Comparison of ENCODE assay signal across 11 cellular contexts in the genomic region with DNA sequence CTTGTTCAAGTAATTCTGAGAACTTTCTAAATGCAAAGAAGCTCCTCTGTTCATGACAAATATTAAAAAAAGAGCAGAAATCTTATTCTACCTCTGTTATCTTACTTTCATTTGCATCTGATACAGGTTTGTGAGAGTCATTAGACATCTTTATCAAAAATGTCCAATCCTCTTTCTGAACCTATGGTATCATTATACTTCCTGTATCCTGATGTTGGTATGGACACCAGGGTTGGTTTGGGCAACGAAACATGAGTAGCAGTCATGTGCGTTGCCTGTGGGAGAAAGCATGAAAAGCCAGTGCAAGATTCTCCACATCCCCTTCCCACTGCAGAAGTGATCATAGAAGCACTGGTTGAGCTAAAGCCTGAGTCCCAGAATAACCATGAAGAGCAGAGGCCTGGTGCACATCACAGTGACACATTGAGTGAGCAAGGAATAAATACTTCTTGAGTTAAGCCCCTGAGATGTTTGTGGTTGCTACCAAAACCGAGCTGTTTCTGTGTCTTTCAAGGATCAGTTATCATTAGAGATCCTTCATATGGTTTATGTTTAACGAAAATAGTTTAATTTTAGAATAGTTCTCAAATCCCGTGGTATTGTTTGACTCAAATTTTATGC.
A peak's percentile ranks its signal among the peaks of the same experiment; 100 is the strongest.
DNase-seq lines count a peak whose midpoint lies in the region; ATAC-seq, FAIRE-seq and TF ChIP-seq lines count a peak whose summit lies in the region.
"Had no signal": no experiment of that assay in that cellular context is flagged by ENCODE, and none has a peak within 500 bp of the region (broad histone marks: within the 10 kb centered on the region; RNA-seq: fewer than 3 reads in every experiment).

No MANE protein-coding gene starts in this region.

- no peak overlapping the region for H3K27ac ChIP-seq in left ventricle myocardium inferior (replicated peaks)
- no peak overlapping the region for H3K27ac ChIP-seq in GM23248
- H3K27ac ChIP-seq: upper lobe of left lung had no signal

- no peaks in the 10 kb centered on the region for H3F3A ChIP-seq in GM23248 (ENCODE audit: insufficient read depth)

- H3K9me3 Mint-ChIP-seq in IgD-negative memory B cell, result no peaks in the 10 kb centered on the region
- H3K9me3 Mint-ChIP-seq in Caco-2 (ENCODE audit: unreplicated experiment), result peaks cover 10% of the 10 kb centered on the region

- H3K9me2 ChIP-seq in GM23248 (ENCODE audit: insufficient read depth), result no peaks in the 10 kb centered on the region

- H3K79me2 ChIP-seq in GM23248 (ENCODE audit: insufficient read depth), result no peaks in the 10 kb centered on the region

- H3K4me2 ChIP-seq in GM23248 (ENCODE audit: unreplicated experiment), result no peak overlapping the region

- peaks cover 46 to 63% (median 52%) of the 10 kb centered on the region in 3 donors for H3K4me1 Mint-ChIP-seq in IgD-negative memory B cell
- peaks cover 9% of the 10 kb centered on the region for H3K4me1 Mint-ChIP-seq in Caco-2 (ENCODE audit: low read depth, unreplicated experiment)

- in situ Hi-C loops in GM23248 (cut with MboI), result no loop called here

- H3K9ac ChIP-seq in GM23248, result no peak overlapping the region

- H3K36me3 ChIP-seq in left ventricle myocardium inferior (no peaks in the 10 kb centered on the region), Caco-2 (ENCODE audit: control insufficient read depth, insufficient read depth, low read length) (no peaks in the 10 kb centered on the region), GM23248 (ENCODE audit: low read depth) (no peaks in the 10 kb centered on the region)
- H3K36me3 ChIP-seq: upper lobe of left lung had no signal

- no peak overlapping the region for H2AFZ ChIP-seq in GM23248

- H3K27me3 ChIP-seq in left ventricle myocardium inferior (ENCODE audit: low read depth) (no peaks in the 10 kb centered on the region), Caco-2 (replicated peaks; ENCODE audit: control insufficient read depth, insufficient read depth, low read length) (no peaks in the 10 kb centered on the region), GM23248 (replicated peaks; ENCODE audit: insufficient read depth) (no peaks in the 10 kb centered on the region)
- H3K27me3 ChIP-seq: upper lobe of left lung had no signal

- H3K27me3 Mint-ChIP-seq in IgD-negative memory B cell (no peaks in the 10 kb centered on the region), Caco-2 (ENCODE audit: insufficient read depth, unreplicated experiment) (no peaks in the 10 kb centered on the region)

- no peaks in the 10 kb centered on the region for H3K9me3 ChIP-seq in left ventricle myocardium inferior (replicated peaks)
- no peaks in the 10 kb centered on the region for H3K9me3 ChIP-seq in Caco-2
- H3K9me3 ChIP-seq in GM23248 (ENCODE audit: low read depth), result no peaks in the 10 kb centered on the region
- H3K9me3 ChIP-seq: upper lobe of left lung had no signal

- H3K4me3 Mint-ChIP-seq in IgD-negative memory B cell (no peak overlapping the region), Caco-2 (ENCODE audit: unreplicated experiment) (no peak overlapping the region)

- 70 to 71% methylated on average over 5 of the region's 5 CpGs for WGBS in GM23248 (ENCODE audit: low coverage in 1 of 2, low lambda C conversion rate in 2 of 2, missing lambda C conversion rate in 2 of 2), 2 experiments

- CTCF ChIA-PET in Caco-2 (lab: Charles Lee), result no interaction called here

- no peak for FAIRE-seq in GM12891 (lab: Jason Lieb, UNC)

- no TSS peak for BruUV-seq in Caco-2 (replicated peaks; lab: Mats Ljungman, UMichigan)

- TF ChIP-seq POLR2A in GM12891 (IDR thresholded peaks at IDR 0.05; ENCODE audit: low read depth, low read length), result no peak

- ATAC-seq in GM19468 (IDR thresholded peaks at IDR 0.05; ENCODE audit: extremely low read depth, unreplicated experiment) (peak; percentile 83), HG02943 (IDR thresholded peaks at IDR 0.05; ENCODE audit: low read depth, unreplicated experiment) (peak; percentile 93)
- ATAC-seq: Panc1 had no signal

- H4K20me1 ChIP-seq in GM23248 (ENCODE audit: insufficient read depth), result no peaks in the 10 kb centered on the region

- TF ChIP-seq CTCF in left ventricle myocardium inferior (IDR thresholded peaks at IDR 0.05; ENCODE audit: borderline replicate concordance) (no peak), Caco-2 (IDR thresholded peaks at IDR 0.05; ENCODE audit: insufficient read depth in 1 of 2, low read depth in 1 of 2, low read length in 1 of 2, severe bottlenecking in 1 of 2, unreplicated experiment in 1 of 2) (no peak)

- no peaks in the 10 kb centered on the region for H3K4me1 ChIP-seq in left ventricle myocardium inferior
- H3K4me1 ChIP-seq in Caco-2, result peaks cover 19% of the 10 kb centered on the region
- no peaks in the 10 kb centered on the region for H3K4me1 ChIP-seq in GM23248 (ENCODE audit: insufficient read depth)
- H3K4me1 ChIP-seq: upper lobe of left lung had no signal

- H3K27ac Mint-ChIP-seq in IgD-negative memory B cell (peak overlapping the region; percentile 20 to 88 (median 88)), Caco-2 (ENCODE audit: unreplicated experiment) (no peak overlapping the region)

- POLR2A ChIA-PET in Caco-2 (lab: Charles Lee), result no interaction called here

- H3K36me3 Mint-ChIP-seq in IgD-negative memory B cell, result peaks cover 20% of the 10 kb centered on the region
- no peaks in the 10 kb centered on the region for H3K36me3 Mint-ChIP-seq in Caco-2 (ENCODE audit: insufficient read depth, unreplicated experiment)

- DNase-seq in GM12891 (ENCODE audit: insufficient read length, low spot score) (no peak), left ventricle myocardium inferior (no peak), Caco-2 (no peak), GM23248 (no peak)
- no peak for DNase-seq in stimulated activated CD4-positive, alpha-beta T cell treated with anti-CD3 and anti-CD28 coated beads, Interleukin-1b, Interleukin-23, amount 100 ng/mL, for 48 hours
- DNase-seq: NCI-H1694 treated with DMSO at 0.1 percent for 48 hours, upper lobe of left lung had no signal

- no peak overlapping the region for H3K4me3 ChIP-seq in left ventricle myocardium inferior
- no peak overlapping the region for H3K4me3 ChIP-seq in Caco-2 (ENCODE audit: low read depth, low read length)
- H3K4me3 ChIP-seq in GM23248, result no peak overlapping the region
- H3K4me3 ChIP-seq: upper lobe of left lung had no signal

- intact Hi-C loops in left ventricle myocardium inferior (cut with micrococcal nuclease) (no loop called here), Caco-2 (cut with micrococcal nuclease; ENCODE audit: unreplicated experiment) (no loop called here)

TF ChIP-seq in GM12891, 5 proteins besides CTCF, POLR2A, EP300 and RAD21:
- peak; percentile 43 for TF ChIP-seq SPI1 (IDR thresholded peaks at IDR 0.05; ENCODE audit: low read depth, low read length)
- no peak for TF ChIP-seq POU2F2 (IDR thresholded peaks at IDR 0.05; ENCODE audit: low read depth, low read length)
- TF ChIP-seq PAX5 (IDR thresholded peaks at IDR 0.05; ENCODE audit: insufficient read depth, low read length, severe bottlenecking), result no peak
- TF ChIP-seq TAF1 (IDR thresholded peaks at IDR 0.05; ENCODE audit: low read depth, low read length), result no peak
